18 cellular contexts compared by ENCODE assay signal in genomic region chr4:115187136-115187535, GRCh38.
A peak's percentile ranks its signal among the peaks of the same experiment; 100 is the strongest.
DNase-seq lines count a peak whose midpoint lies in the region; ATAC-seq, FAIRE-seq and TF ChIP-seq lines count a peak whose summit lies in the region.
"Had no signal": no experiment of that assay in that cellular context is flagged by ENCODE, and none has a peak within 500 bp of the region (broad histone marks: within the 10 kb centered on the region; RNA-seq: fewer than 3 reads in every experiment).

No MANE protein-coding gene starts in this region.

- H3K4me3 ChIP-seq in astrocyte of the spinal cord (ENCODE audit: low read depth, low read length) = no peak overlapping the region
- no peak overlapping the region for H3K4me3 ChIP-seq in small intestine (ENCODE audit: low read depth in 1 of 2, low read length in 2 of 2)
- H3K4me3 ChIP-seq in HepG2 (replicated peaks in 1 of 3; ENCODE audit: insufficient read depth in 1 of 3, low read depth in 2 of 3, low read length in 3 of 3) = no peak overlapping the region
- H3K4me3 ChIP-seq: A549, BLaER1, Peyer's patch had no signal

- H2AFZ ChIP-seq in HepG2 (ENCODE audit: low read length) = no peak overlapping the region

- no TSS peak for BruUV-seq in HepG2 (replicated peaks; lab: Mats Ljungman, UMichigan)

- H3K27me3 Mint-ChIP-seq in stimulated activated naive CD8-positive, alpha-beta T cell treated with anti-CD3 and anti-CD28 coated beads, Interleukin-15, amount 100 ng/mL, for 72 hours = no peaks in the 10 kb centered on the region
- H3K27me3 Mint-ChIP-seq: CD4-positive, alpha-beta memory T cell had no signal

- no peaks in the 10 kb centered on the region for H3K9me3 Mint-ChIP-seq in stimulated activated naive CD8-positive, alpha-beta T cell treated with anti-CD3 and anti-CD28 coated beads, Interleukin-15, amount 100 ng/mL, for 72 hours

- no peaks in the 10 kb centered on the region for H3K79me2 ChIP-seq in HepG2 (ENCODE audit: insufficient read depth, low read length)

- no peak for TF ChIP-seq POLR2A in HepG2 (IDR thresholded peaks at IDR 0.05; ENCODE audit: insufficient read depth in 1 of 2, low read depth in 2 of 2, low read length in 2 of 2)

- H3K27me3 ChIP-seq in foreskin keratinocyte (no peaks in the 10 kb centered on the region), small intestine (ENCODE audit: control insufficient read depth in 2 of 2, insufficient read depth in 2 of 2, low read length in 2 of 2) (no peaks in the 10 kb centered on the region), HepG2 (ENCODE audit: control insufficient read depth in 1 of 2, insufficient read depth in 2 of 2, low read length in 2 of 2) (no peaks in the 10 kb centered on the region)
- H3K27me3 ChIP-seq: BLaER1, Peyer's patch had no signal

- DNase-seq in HT1080 (ENCODE audit: low read depth) = peak; percentile 46
- DNase-seq in astrocyte of the spinal cord (ENCODE audit: low read depth, low spot score) = peak; percentile 14
- peak in 1 of 2 donors; percentile 59 for DNase-seq in foreskin keratinocyte
- DNase-seq in small intestine = peak; percentile 55
- no peak for DNase-seq in HepG2 (ENCODE audit: low spot score)
- no peak for DNase-seq in stimulated activated naive CD8-positive, alpha-beta T cell treated with anti-CD3 and anti-CD28 coated beads, Interleukin-15, amount 100 ng/mL, for 72 hours
- DNase-seq: CD4-positive, alpha-beta memory T cell; DMS153; GF-D8; IMR-90; NCI-H1417 treated with DMSO at 0.1 percent for 48 hours; NCI-H1930; Peyer's patch had no signal

- no peak for TF ChIP-seq RAD21 in HepG2 (CRISPR knock-in tag; IDR thresholded peaks at IDR 0.05)

- CTCF ChIA-PET in HepG2 (lab: Yijun Ruan, JAX; ENCODE audit: low intra/inter-chr PET ratio, low total read pairs) = no interaction called here

- H3K9me3 ChIP-seq in small intestine (ENCODE audit: control insufficient read depth, low read depth) (no peaks in the 10 kb centered on the region), HepG2 (ENCODE audit: low read length) (no peaks in the 10 kb centered on the region)
- H3K9me3 ChIP-seq: A549, BLaER1, Peyer's patch had no signal

- H3K27ac ChIP-seq in foreskin keratinocyte (no peak overlapping the region), small intestine (ENCODE audit: low read depth in 1 of 2, low read length in 1 of 2) (no peak overlapping the region), HepG2 (ENCODE audit: extremely low read length, insufficient read depth, low read length) (no peak overlapping the region)
- H3K27ac ChIP-seq: A549, BLaER1, Peyer's patch had no signal

- POLR2A ChIA-PET in HepG2 (lab: Yijun Ruan, JAX) = no interaction called here

- peak; percentile 19 for ATAC-seq in foreskin keratinocyte
- no peak for ATAC-seq in HG03039 (IDR thresholded peaks at IDR 0.05; ENCODE audit: unreplicated experiment)
- ATAC-seq in HepG2 = no peak
- no peak for ATAC-seq in stimulated activated naive CD8-positive, alpha-beta T cell treated with anti-CD3 and anti-CD28 coated beads, Interleukin-15, amount 100 ng/mL, for 72 hours
- ATAC-seq: A549, Right ventricle myocardium inferior had no signal

- H4K20me1 ChIP-seq in HepG2 (ENCODE audit: insufficient read depth, low read length) = no peaks in the 10 kb centered on the region
- H4K20me1 ChIP-seq: BLaER1 had no signal

- in situ Hi-C loops in astrocyte of the spinal cord (cut with HindIII; ENCODE audit: low sequenced_read_pairs) (no loop called here), HepG2 (cut with HindIII; ENCODE audit: extremely low pct_ligation_motif_present, low pct_unique_long_range_greater_than_20kb) (no loop called here)

- intact Hi-C loops in HepG2 (cut with micrococcal nuclease; ENCODE audit: unreplicated experiment) = no loop called here

- TF ChIP-seq EP300 in HepG2 (IDR thresholded peaks at IDR 0.05; ENCODE audit: low read depth in 2 of 2, low read length in 2 of 2) = no peak
- TF ChIP-seq EP300 in HepG2 (CRISPR knock-in tag; IDR thresholded peaks at IDR 0.05; ENCODE audit: borderline replicate concordance) = no peak

- no peak overlapping the region for H3K27ac Mint-ChIP-seq in stimulated activated naive CD8-positive, alpha-beta T cell treated with anti-CD3 and anti-CD28 coated beads, Interleukin-15, amount 100 ng/mL, for 72 hours
- H3K27ac Mint-ChIP-seq: CD4-positive, alpha-beta memory T cell had no signal

- H3K4me3 Mint-ChIP-seq in stimulated activated naive CD8-positive, alpha-beta T cell treated with anti-CD3 and anti-CD28 coated beads, Interleukin-15, amount 100 ng/mL, for 72 hours = no peak overlapping the region
- H3K4me3 Mint-ChIP-seq: CD4-positive, alpha-beta memory T cell had no signal

- H3K4me1 ChIP-seq in foreskin keratinocyte = no peaks in the 10 kb centered on the region
- no peaks in the 10 kb centered on the region for H3K4me1 ChIP-seq in small intestine (ENCODE audit: control insufficient read depth in 2 of 2, insufficient read depth in 1 of 2, low read depth in 1 of 2, low read length in 1 of 2)
- H3K4me1 ChIP-seq in HepG2 (ENCODE audit: insufficient read depth, low read length) = no peaks in the 10 kb centered on the region
- H3K4me1 ChIP-seq: A549, BLaER1, Peyer's patch had no signal

- H3K4me2 ChIP-seq in HepG2 (ENCODE audit: low read depth, low read length) = no peak overlapping the region
- H3K4me2 ChIP-seq: A549, BLaER1 had no signal

- TF ChIP-seq CTCF in astrocyte of the spinal cord (IDR thresholded peaks at IDR 0.05; ENCODE audit: low read depth, low read length) = no peak
- TF ChIP-seq CTCF in foreskin keratinocyte (conservative IDR thresholded peaks at IDR 0.05) = no peak
- no peak for TF ChIP-seq CTCF in HepG2 (CRISPR knock-in tag; IDR thresholded peaks at IDR 0.05)

- FAIRE-seq in small intestine (lab: Jason Lieb, UNC) (no peak), HepG2 (lab: Jason Lieb, UNC) (no peak)
- FAIRE-seq: A549, H1 had no signal

- no peak overlapping the region for H3K9ac ChIP-seq in HepG2 (ENCODE audit: insufficient read depth, low read depth, low read length)
- H3K9ac ChIP-seq: BLaER1 had no signal

- peaks cover 8% of the 10 kb centered on the region for H3K4me1 Mint-ChIP-seq in stimulated activated naive CD8-positive, alpha-beta T cell treated with anti-CD3 and anti-CD28 coated beads, Interleukin-15, amount 100 ng/mL, for 72 hours
- H3K4me1 Mint-ChIP-seq: CD4-positive, alpha-beta memory T cell had no signal

- H3K36me3 ChIP-seq in small intestine (ENCODE audit: control insufficient read depth in 2 of 2, insufficient read depth in 2 of 2, low read length in 2 of 2) (no peaks in the 10 kb centered on the region), HepG2 (replicated peaks in 1 of 2; ENCODE audit: control insufficient read depth in 1 of 2, insufficient read depth in 2 of 2, low read length in 2 of 2) (no peaks in the 10 kb centered on the region)
- H3K36me3 ChIP-seq: BLaER1, Peyer's patch had no signal

- WGBS in small intestine, 3 donors = 20 to 56% (median 34%) methylated on average over 1 of the region's 1 CpG
- 0% methylated on average over 1 of the region's 1 CpG for WGBS in HepG2 (ENCODE audit: low lambda C conversion rate)

TF ChIP-seq in HepG2, 621 proteins besides CTCF, POLR2A, EP300 and RAD21:
- TF ChIP-seq ZMAT5 (CRISPR knock-in tag; IDR thresholded peaks at IDR 0.05; ENCODE audit: borderline replicate concordance, low read depth) = no peak
- no peak for TF ChIP-seq ZNF224 (CRISPR knock-in tag; IDR thresholded peaks at IDR 0.05)

Comparison
In these comparisons a context has a peak if more than half of its experiments do, and no peak if none do; other contexts are left out.
1. DNase-seq: peak in HT1080 (single experiment), astrocyte of the spinal cord (single experiment) and small intestine (single experiment); none in HepG2 (single experiment) and stimulated activated naive CD8-positive, alpha-beta T cell treated with anti-CD3 and anti-CD28 coated beads, Interleukin-15, amount 100 ng/mL, for 72 hours (0 of 2).